Comparison of ENCODE assay signal across 1 cellular context in the genomic region with DNA sequence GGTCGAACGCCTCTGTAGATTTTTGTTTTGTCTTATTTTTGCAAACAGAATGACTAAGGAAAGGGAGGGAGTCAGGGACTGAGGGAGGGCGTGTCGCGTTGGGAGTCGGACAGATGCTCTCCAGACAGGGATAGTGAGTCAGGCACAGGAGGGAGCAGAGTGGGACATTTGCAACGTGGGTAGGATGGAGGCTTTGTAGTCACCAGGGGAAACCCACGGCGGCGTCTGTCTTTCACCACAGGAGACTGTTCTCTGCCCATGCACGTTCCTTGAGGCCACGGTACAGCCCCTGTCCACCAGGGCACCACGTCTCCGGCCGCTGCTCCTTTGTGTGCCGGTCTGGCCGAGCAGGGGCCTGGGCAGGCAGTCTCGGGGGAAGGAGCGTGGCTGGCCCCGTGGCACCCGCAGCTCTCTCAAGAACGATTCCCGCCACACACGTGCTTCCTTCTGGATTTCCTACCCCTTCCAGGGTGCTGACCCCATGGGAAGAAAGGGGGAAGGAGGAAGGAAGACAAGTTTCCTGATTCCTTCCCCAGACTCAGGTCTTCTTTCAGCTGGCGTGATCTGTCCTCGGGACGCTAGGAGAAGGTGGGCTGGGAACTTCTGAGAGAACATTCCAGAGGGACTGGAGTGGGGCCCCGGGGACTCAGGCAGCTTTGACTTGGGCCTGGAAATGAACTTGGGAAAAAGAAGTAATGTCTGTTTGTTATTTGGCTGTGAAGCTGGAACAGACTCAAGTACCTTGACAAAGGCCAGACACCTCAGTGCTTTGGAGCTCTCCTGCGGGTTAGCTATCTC.
TF ChIP-seq lines count a peak whose summit lies in the region.

No MANE protein-coding gene starts in this region.

TF ChIP-seq in HepG2, 621 proteins besides CTCF, POLR2A, EP300 and RAD21 (continued from another document):
- TF ChIP-seq, protein P1, sequence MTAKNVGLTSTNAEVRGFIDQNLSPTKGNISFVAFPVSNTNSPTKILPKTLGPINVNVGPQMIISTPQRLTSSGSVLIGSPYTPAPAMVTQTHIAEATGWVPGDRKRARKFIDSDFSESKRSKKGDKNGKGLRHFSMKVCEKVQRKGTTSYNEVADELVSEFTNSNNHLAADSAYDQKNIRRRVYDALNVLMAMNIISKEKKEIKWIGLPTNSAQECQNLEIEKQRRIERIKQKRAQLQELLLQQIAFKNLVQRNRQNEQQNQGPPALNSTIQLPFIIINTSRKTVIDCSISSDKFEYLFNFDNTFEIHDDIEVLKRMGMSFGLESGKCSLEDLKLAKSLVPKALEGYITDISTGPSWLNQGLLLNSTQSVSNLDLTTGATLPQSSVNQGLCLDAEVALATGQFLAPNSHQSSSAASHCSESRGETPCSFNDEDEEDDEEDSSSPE (CRISPR knock-in tag; IDR thresholded peaks at IDR 0.05), result peak; percentile 14; the same call in 1 of the 2 replicates
- TF ChIP-seq, protein P2, sequence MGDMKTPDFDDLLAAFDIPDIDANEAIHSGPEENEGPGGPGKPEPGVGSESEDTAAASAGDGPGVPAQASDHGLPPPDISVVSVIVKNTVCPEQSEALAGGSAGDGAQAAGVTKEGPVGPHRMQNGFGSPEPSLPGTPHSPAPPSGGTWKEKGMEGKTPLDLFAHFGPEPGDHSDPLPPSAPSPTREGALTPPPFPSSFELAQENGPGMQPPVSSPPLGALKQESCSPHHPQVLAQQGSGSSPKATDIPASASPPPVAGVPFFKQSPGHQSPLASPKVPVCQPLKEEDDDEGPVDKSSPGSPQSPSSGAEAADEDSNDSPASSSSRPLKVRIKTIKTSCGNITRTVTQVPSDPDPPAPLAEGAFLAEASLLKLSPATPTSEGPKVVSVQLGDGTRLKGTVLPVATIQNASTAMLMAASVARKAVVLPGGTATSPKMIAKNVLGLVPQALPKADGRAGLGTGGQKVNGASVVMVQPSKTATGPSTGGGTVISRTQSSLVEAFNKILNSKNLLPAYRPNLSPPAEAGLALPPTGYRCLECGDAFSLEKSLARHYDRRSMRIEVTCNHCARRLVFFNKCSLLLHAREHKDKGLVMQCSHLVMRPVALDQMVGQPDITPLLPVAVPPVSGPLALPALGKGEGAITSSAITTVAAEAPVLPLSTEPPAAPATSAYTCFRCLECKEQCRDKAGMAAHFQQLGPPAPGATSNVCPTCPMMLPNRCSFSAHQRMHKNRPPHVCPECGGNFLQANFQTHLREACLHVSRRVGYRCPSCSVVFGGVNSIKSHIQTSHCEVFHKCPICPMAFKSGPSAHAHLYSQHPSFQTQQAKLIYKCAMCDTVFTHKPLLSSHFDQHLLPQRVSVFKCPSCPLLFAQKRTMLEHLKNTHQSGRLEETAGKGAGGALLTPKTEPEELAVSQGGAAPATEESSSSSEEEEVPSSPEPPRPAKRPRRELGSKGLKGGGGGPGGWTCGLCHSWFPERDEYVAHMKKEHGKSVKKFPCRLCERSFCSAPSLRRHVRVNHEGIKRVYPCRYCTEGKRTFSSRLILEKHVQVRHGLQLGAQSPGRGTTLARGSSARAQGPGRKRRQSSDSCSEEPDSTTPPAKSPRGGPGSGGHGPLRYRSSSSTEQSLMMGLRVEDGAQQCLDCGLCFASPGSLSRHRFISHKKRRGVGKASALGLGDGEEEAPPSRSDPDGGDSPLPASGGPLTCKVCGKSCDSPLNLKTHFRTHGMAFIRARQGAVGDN (CRISPR knock-in tag; IDR thresholded peaks at IDR 0.05), result peak; percentile 69
- TF ChIP-seq ZNF768 (CRISPR knock-in tag; IDR thresholded peaks at IDR 0.05) (peak; percentile 13; the same call in 1 of the 2 replicates), BCL6 (CRISPR knock-in tag; IDR thresholded peaks at IDR 0.05) (peak; percentile 52), ZBTB38 (CRISPR knock-in tag; IDR thresholded peaks at IDR 0.05) (peak; percentile 77), AHR (CRISPR knock-in tag; IDR thresholded peaks at IDR 0.05) (0 out of 2 replicates have a peak, but pooled peaks have one; percentile 13), KAT8 (CRISPR knock-in tag; IDR thresholded peaks at IDR 0.05) (0 out of 2 replicates have a peak, but pooled peaks have one; percentile 57), GABPB1 (CRISPR knock-in tag; IDR thresholded peaks at IDR 0.05) (peak; percentile 27; the same call in 1 of the 2 replicates), ZFP36L2 (CRISPR knock-in tag; IDR thresholded peaks at IDR 0.05) (0 out of 2 replicates have a peak, but pooled peaks have one; percentile 19), FOXK1 (CRISPR knock-in tag; IDR thresholded peaks at IDR 0.05; ENCODE audit: borderline replicate concordance, low read depth) (peak; percentile 48; the same call in 1 of the 2 replicates), CBX5 (CRISPR knock-in tag; IDR thresholded peaks at IDR 0.05; ENCODE audit: borderline replicate concordance) (peak; percentile 60; the same call in 1 of the 2 replicates), KDM5B (CRISPR knock-in tag; IDR thresholded peaks at IDR 0.05; ENCODE audit: borderline replicate concordance) (peak; percentile 42; the same call in 1 of the 2 replicates), ARHGAP35 (CRISPR knock-in tag; IDR thresholded peaks at IDR 0.05; ENCODE audit: borderline replicate concordance) (peak; percentile 27; the same call in 1 of the 2 replicates), MIER2 (CRISPR knock-in tag; IDR thresholded peaks at IDR 0.05) (0 out of 2 replicates have a peak, but pooled peaks have one; percentile 10), MXD4 (CRISPR knock-in tag; IDR thresholded peaks at IDR 0.05) (0 out of 2 replicates have a peak, but pooled peaks have one; percentile 31), HMG20B (CRISPR knock-in tag; conservative IDR thresholded peaks at IDR 0.05) (0 out of 2 replicates have a peak, but pooled peaks have one; percentile 61)
- TF ChIP-seq, protein P3, sequence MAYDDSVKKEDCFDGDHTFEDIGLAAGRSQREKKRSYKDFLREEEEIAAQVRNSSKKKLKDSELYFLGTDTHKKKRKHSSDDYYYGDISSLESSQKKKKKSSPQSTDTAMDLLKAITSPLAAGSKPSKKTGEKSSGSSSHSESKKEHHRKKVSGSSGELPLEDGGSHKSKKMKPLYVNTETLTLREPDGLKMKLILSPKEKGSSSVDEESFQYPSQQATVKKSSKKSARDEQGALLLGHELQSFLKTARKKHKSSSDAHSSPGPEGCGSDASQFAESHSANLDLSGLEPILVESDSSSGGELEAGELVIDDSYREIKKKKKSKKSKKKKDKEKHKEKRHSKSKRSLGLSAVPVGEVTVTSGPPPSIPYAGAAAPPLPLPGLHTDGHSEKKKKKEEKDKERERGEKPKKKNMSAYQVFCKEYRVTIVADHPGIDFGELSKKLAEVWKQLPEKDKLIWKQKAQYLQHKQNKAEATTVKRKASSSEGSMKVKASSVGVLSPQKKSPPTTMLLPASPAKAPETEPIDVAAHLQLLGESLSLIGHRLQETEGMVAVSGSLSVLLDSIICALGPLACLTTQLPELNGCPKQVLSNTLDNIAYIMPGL (CRISPR knock-in tag; IDR thresholded peaks at IDR 0.05; ENCODE audit: borderline replicate concordance in 1 of 2, low read depth in 1 of 2), result peak in 1 of 2 experiments; percentile 31; a peak in 1 of 4 replicates
- TF ChIP-seq, protein P4, sequence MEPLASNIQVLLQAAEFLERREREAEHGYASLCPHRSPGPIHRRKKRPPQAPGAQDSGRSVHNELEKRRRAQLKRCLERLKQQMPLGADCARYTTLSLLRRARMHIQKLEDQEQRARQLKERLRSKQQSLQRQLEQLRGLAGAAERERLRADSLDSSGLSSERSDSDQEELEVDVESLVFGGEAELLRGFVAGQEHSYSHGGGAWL (CRISPR knock-in tag; IDR thresholded peaks at IDR 0.05), result peak; percentile 64; the same call in 1 of the 2 replicates
- TF ChIP-seq, protein P5, sequence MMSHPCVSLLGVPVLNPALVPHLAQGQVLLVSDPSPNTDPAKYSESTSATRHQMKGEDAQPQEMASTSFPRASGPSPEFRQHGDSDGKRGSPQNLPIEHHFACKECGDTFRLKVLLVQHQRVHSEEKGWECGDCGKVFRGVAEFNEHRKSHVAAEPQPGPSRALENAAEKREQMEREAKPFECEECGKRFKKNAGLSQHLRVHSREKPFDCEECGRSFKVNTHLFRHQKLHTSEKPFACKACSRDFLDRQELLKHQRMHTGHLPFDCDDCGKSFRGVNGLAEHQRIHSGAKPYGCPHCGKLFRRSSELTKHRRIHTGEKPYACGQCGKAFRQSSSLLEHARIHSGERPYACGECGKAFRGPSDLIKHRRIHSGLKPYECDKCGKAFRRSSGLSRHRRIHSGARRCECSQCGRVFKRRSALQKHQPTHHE (CRISPR knock-in tag; IDR thresholded peaks at IDR 0.05; ENCODE audit: borderline replicate concordance), result 0 out of 2 replicates have a peak, but pooled peaks have one; percentile 51
